8 cellular contexts compared by ENCODE assay signal in the genomic region with DNA sequence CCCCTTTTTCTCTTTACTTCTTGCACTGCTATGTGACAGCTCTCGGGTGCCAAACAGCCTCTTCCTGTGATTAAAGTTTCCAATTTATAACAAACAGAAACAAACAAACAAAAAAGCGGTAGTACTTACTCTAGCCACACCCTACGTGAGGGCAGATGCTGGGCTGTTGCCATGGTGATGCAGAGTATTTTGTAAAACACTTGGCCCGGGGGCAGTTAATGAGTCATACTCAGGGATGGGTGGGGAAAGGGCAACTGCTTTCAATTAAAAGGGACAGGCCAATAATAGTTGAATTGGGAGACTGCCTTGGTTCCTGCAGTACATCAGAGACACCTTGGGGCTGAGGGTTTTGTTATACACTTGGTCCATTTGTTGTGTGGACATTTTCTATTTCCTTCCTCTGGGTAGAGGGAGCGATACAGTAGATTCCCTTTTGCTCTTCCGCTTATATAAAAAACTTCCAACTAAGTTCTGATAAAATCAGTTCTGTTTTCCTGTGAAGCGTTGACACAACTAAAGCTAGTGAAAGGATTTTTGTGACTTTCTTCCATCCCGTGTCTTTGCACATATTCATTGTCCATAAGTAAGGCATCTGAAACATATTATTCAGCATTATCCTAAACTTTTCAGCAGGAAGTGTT. TPM values are rescaled to one million over a fixed set of nuclear protein-coding genes. Genes with fewer than 3 reads are reported as not detected.
A peak's percentile ranks its signal among the peaks of the same experiment; 100 is the strongest.
DNase-seq lines count a peak whose midpoint lies in the region; ATAC-seq and TF ChIP-seq lines count a peak whose summit lies in the region.

No MANE protein-coding gene starts in this region.

- H3K4me3 ChIP-seq in BE2C (ENCODE audit: low read depth, low read length) (no peak overlapping the region), uterus (no peak overlapping the region)

- H3K27me3 ChIP-seq in BE2C, result peaks cover 14% of the 10 kb centered on the region
- H3K27me3 ChIP-seq in uterus, result no peaks in the 10 kb centered on the region

- TF ChIP-seq POLR2A in uterus (IDR thresholded peaks at IDR 0.05), result no peak

- intact Hi-C loops in uterus (cut with DNase I; ENCODE audit: low total_unique reads), result no loop called here

- ATAC-seq in HG03135 (IDR thresholded peaks at IDR 0.05; ENCODE audit: unreplicated experiment) (peak; percentile 57), HG02840 (IDR thresholded peaks at IDR 0.05; ENCODE audit: low FRiP score, unreplicated experiment) (no peak)

- DNase-seq in BE2C (peak; percentile 81), SHP77 treated with DMSO at 0.1 percent for 48 hours (lab: John Stamatoyannopoulos, UW) (peak; percentile 70), glomerular endothelial cell (ENCODE audit: extremely low read depth, low read depth, low spot score) (peak; percentile 88), pulmonary artery endothelial cell (ENCODE audit: low read depth, low spot score) (peak; percentile 84), uterus (peak; percentile 79 to 85)
- peak; percentile 71 for DNase-seq in activated T-helper 9 cell treated with anti-CD3 and anti-CD28 coated beads, Interleukin-2, amount 50 U/mL, for 16 hours (ENCODE audit: low read depth)

- peaks cover 21% of the 10 kb centered on the region; the same call in 1 of the 2 replicates for H3K4me1 ChIP-seq in BE2C
- no peaks in the 10 kb centered on the region for H3K4me1 ChIP-seq in uterus

- no peaks in the 10 kb centered on the region for H3K9me3 ChIP-seq in BE2C
- H3K9me3 ChIP-seq in uterus, result no peaks in the 10 kb centered on the region

- H3K36me3 ChIP-seq in BE2C (no peaks in the 10 kb centered on the region), uterus (no peaks in the 10 kb centered on the region)

- peak overlapping the region; percentile 43 to 54 for H3K27ac ChIP-seq in uterus

- TF ChIP-seq CTCF in BE2C (IDR thresholded peaks at IDR 0.05; ENCODE audit: low read depth, low read length) (no peak), uterus (IDR thresholded peaks at IDR 0.05) (no peak)

RNA-seq across cellular contexts. Expression of gene THEM4, which starts 36.5 kb away (rescaled TPM):
- 8.2 TPM for polyA plus RNA-seq in BE2C (2012; ENCODE audit: insufficient read depth, insufficient read length, low read depth)
- total RNA-seq in glomerular endothelial cell (12.0 and 13.8 TPM in 2 replicates), pulmonary artery endothelial cell (11.4 and 18.0 TPM in 2 replicates), uterus (10 to 100 TPM; 11.5 to 56.4 (median 18.3) TPM)

RNA-seq across cellular contexts. Expression of gene S100A10, which starts 47.8 kb away (rescaled TPM):
- polyA plus RNA-seq in BE2C (2012; ENCODE audit: insufficient read depth, insufficient read length, low read depth), result not detected
- total RNA-seq in glomerular endothelial cell, result 359 and 376 TPM in 2 replicates
- 144 and 182 TPM in 2 replicates for total RNA-seq in pulmonary artery endothelial cell
- 100 to 1,000 TPM in 1 of 4 donors, 10 to 100 TPM in 3; 21.8 to 189 (median 34.6) TPM for total RNA-seq in uterus
